8 cellular contexts compared by ENCODE assay signal in genomic region chr2:212227755-212228154, GRCh38.
DNase-seq lines count a peak whose midpoint lies in the region; ATAC-seq lines count a peak whose summit lies in the region.

No MANE protein-coding gene starts in this region.

- no peaks in the 10 kb centered on the region for H3K36me3 Mint-ChIP-seq in activated T-cell treated with anti-CD3 and anti-CD28 coated beads, Interleukin-2, amount 50 U/mL, for 72 hours (ENCODE audit: insufficient read depth in 2 of 2)

- no peaks in the 10 kb centered on the region for H3K4me1 Mint-ChIP-seq in activated T-cell treated with anti-CD3 and anti-CD28 coated beads, Interleukin-2, amount 50 U/mL, for 72 hours (ENCODE audit: low read depth)

- no peak overlapping the region for H3K4me3 Mint-ChIP-seq in activated T-cell treated with anti-CD3 and anti-CD28 coated beads, Interleukin-2, amount 50 U/mL, for 72 hours

- ATAC-seq in GM18861 (IDR thresholded peaks at IDR 0.05; ENCODE audit: unreplicated experiment) (no peak), HG03439 (IDR thresholded peaks at IDR 0.05; ENCODE audit: unreplicated experiment) (no peak)
- no peak for ATAC-seq in activated T-cell treated with anti-CD3 and anti-CD28 coated beads, Interleukin-2, amount 50 U/mL, for 72 hours (replicated peaks in 1 of 2)

- H3K27ac Mint-ChIP-seq in activated T-cell treated with anti-CD3 and anti-CD28 coated beads, Interleukin-2, amount 50 U/mL, for 72 hours, result no peak overlapping the region

- H3K9me3 Mint-ChIP-seq in activated T-cell treated with anti-CD3 and anti-CD28 coated beads, Interleukin-2, amount 50 U/mL, for 72 hours, result peaks cover 0 to 1% of the 10 kb centered on the region in 2 donors

- peak; percentile 66 for DNase-seq in H4 (ENCODE audit: low spot score)
- DNase-seq in NCI-H2227 (lab: John Stamatoyannopoulos, UW; ENCODE audit: unreplicated experiment), result peak; percentile 69
- peak; percentile 60 for DNase-seq in cerebellum (ENCODE audit: low spot score)
- peak; percentile 87 for DNase-seq in renal cortical epithelial cell (ENCODE audit: low read depth)
- DNase-seq in activated T-cell treated with anti-CD3 and anti-CD28 coated beads, Interleukin-2, amount 50 U/mL, for 72 hours, result no peak
- DNase-seq in T-helper 9 cell, result no peak

- no peaks in the 10 kb centered on the region for H3K27me3 Mint-ChIP-seq in activated T-cell treated with anti-CD3 and anti-CD28 coated beads, Interleukin-2, amount 50 U/mL, for 72 hours (ENCODE audit: low read depth)

Comparison
In these comparisons a context has a peak if more than half of its experiments do, and no peak if none do; other contexts are left out.
1. DNase-seq: peak in H4 (single experiment), NCI-H2227 (single experiment), cerebellum (single experiment) and renal cortical epithelial cell (single experiment); none in activated T-cell treated with anti-CD3 and anti-CD28 coated beads, Interleukin-2, amount 50 U/mL, for 72 hours (0 of 2) and T-helper 9 cell (single experiment).